ENCODE assay signal across 8 cellular contexts in the genomic region with DNA sequence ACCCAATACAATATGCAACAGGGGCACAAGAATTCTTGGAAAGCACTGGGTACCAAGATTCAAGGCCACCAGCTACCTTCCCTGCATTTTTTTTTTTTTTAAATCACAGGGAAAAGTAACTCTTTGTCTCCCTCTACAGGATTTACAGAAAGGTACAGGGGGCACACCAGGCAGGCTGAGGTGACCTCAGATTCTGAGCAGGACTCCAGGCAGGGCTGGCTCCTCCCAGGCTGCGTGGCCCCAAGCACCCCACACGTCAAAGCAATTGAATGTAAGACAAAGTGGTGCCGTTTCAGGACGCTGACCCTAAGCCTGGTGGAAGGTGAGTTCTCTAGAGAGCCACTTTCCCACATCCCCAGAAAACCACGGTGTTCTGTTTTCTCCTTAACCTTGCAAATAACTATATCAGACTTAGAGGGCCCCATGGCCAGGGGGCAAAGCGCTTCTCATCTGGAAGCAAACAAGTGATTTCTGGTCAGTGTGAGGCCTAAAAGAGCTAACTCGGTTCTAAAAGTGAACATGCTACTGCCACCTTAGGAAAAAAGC.
DNase-seq lines count a peak whose midpoint lies in the region; ATAC-seq and TF ChIP-seq lines count a peak whose summit lies in the region.

No MANE protein-coding gene starts in this region.

- POLR2A ChIA-PET in A673 (lab: Charles Lee; ENCODE audit: low non-redundant PET): no interaction called here

- H3K9me3 ChIP-seq in A673 (ENCODE audit: low read depth, low read length, poor library complexity, severe bottlenecking): no peaks in the 10 kb centered on the region
- H3K9me3 ChIP-seq in colonic mucosa: no peaks in the 10 kb centered on the region
- peaks cover 0 to 4% of the 10 kb centered on the region in 2 donors for H3K9me3 ChIP-seq in lung (ENCODE audit: control insufficient read depth in 2 of 2, insufficient read depth in 1 of 2, low read length in 1 of 2)
- H3K9me3 ChIP-seq in thoracic aorta: no peaks in the 10 kb centered on the region

- 35 to 44% methylated on average over 7 of the region's 7 CpGs for WGBS in lung, 2 donors

- no peaks in the 10 kb centered on the region for H3K27me3 ChIP-seq in A673 (replicated peaks; ENCODE audit: insufficient read depth, low read depth, low read length, poor library complexity)
- no peaks in the 10 kb centered on the region for H3K27me3 ChIP-seq in colonic mucosa
- no peaks in the 10 kb centered on the region for H3K27me3 ChIP-seq in lung (ENCODE audit: control insufficient read depth, insufficient read depth)
- H3K27me3 ChIP-seq in thoracic aorta (replicated peaks; ENCODE audit: insufficient read depth): no peaks in the 10 kb centered on the region

- TF ChIP-seq CTCF in A673 (conservative IDR thresholded peaks at IDR 0.05; ENCODE audit: low read depth, low read length) (peak; percentile 80), colonic mucosa (IDR thresholded peaks at IDR 0.05) (peak; percentile 60), lung (IDR thresholded peaks at IDR 0.05; ENCODE audit: control extremely low read depth, extremely low read depth) (peak; percentile 43), thoracic aorta (IDR thresholded peaks at IDR 0.05) (peak; percentile 61)

- H3K27ac ChIP-seq in A673 (ENCODE audit: low read depth, low read length, poor library complexity, severe bottlenecking): no peak overlapping the region
- no peak overlapping the region for H3K27ac ChIP-seq in colonic mucosa
- no peak overlapping the region for H3K27ac ChIP-seq in lung (ENCODE audit: low read depth in 1 of 2, low read length in 1 of 2)
- no peak overlapping the region for H3K27ac ChIP-seq in thoracic aorta

- peak; percentile 64 for DNase-seq in A673 (ENCODE audit: low spot score)
- peak; percentile 65 for DNase-seq in EL
- peak; percentile 55 for DNase-seq in HPDE6-E6E7 (ENCODE audit: extremely low spot score)
- peak; percentile 47 for DNase-seq in RPMI8226
- no peak for DNase-seq in colonic mucosa
- no peak for DNase-seq in lung (ENCODE audit: low spot score)
- DNase-seq in thoracic aorta (ENCODE audit: low spot score): no peak

- intact Hi-C loops in A673 (cut with micrococcal nuclease; ENCODE audit: unreplicated experiment): loop anchor here (2.0 to 5.0 kb wide), 3 partner anchors 67 to 813 kb away; no protein-coding TSS in a partner anchor
- intact Hi-C loops in colonic mucosa (cut with DNase I): no loop called here

- H3K4me1 ChIP-seq in A673 (ENCODE audit: insufficient read depth, low read length, poor library complexity, severe bottlenecking) (no peaks in the 10 kb centered on the region), colonic mucosa (no peaks in the 10 kb centered on the region), lung (ENCODE audit: control insufficient read depth in 2 of 2, insufficient read depth in 2 of 2, low read length in 2 of 2) (no peaks in the 10 kb centered on the region), thoracic aorta (ENCODE audit: control insufficient read depth in 1 of 2, low read depth in 2 of 2) (no peaks in the 10 kb centered on the region)

- CTCF ChIA-PET in A673 (lab: Charles Lee): interaction anchor here (0.6 to 1.0 kb wide), 14 partner anchors 8 to 1552 kb away, joined by 3 to 19 read pairs (median 4); no protein-coding TSS in a partner anchor

- ATAC-seq in lung (ENCODE audit: insufficient read depth, low FRiP score): no peak
- ATAC-seq in thoracic aorta (ENCODE audit: insufficient number of reproducible peaks, low FRiP score, low read depth): no peak
- no peak for ATAC-seq in GM19397 (IDR thresholded peaks at IDR 0.05; ENCODE audit: unreplicated experiment)

- H3K4me3 ChIP-seq in A673 (ENCODE audit: low read depth, low read length, poor library complexity, severe bottlenecking) (no peak overlapping the region), colonic mucosa (no peak overlapping the region), lung (no peak overlapping the region), thoracic aorta (no peak overlapping the region)

- H3K9ac ChIP-seq in colonic mucosa (ENCODE audit: low read depth in 2 of 2, low read length in 2 of 2): no peak overlapping the region

- no TSS peak for BruUV-seq in A673 (replicated peaks; lab: Mats Ljungman, UMichigan)

- no peaks in the 10 kb centered on the region for H3K36me3 ChIP-seq in A673 (ENCODE audit: insufficient read depth, low read length, poor library complexity, severe bottlenecking)
- H3K36me3 ChIP-seq in colonic mucosa: no peaks in the 10 kb centered on the region
- no peaks in the 10 kb centered on the region for H3K36me3 ChIP-seq in lung (ENCODE audit: control insufficient read depth in 2 of 2, insufficient read depth in 2 of 2, low read length in 2 of 2)
- no peaks in the 10 kb centered on the region for H3K36me3 ChIP-seq in thoracic aorta

Comparison
In these comparisons a context has a peak if more than half of its experiments do, and no peak if none do; other contexts are left out.
1. DNase-seq: peak in A673 (single experiment), EL (single experiment), HPDE6-E6E7 (single experiment) and RPMI8226 (single experiment); none in colonic mucosa (single experiment), lung (single experiment) and thoracic aorta (single experiment).
2. Peak in every context shown above with its lines, with median percentiles within 50 percentile points of each other: CTCF ChIP-seq.